Comparison of ENCODE assay signal across 11 cellular contexts in genomic region chr4:77636902-77637301, GRCh38. TPM values are rescaled to one million over a fixed set of nuclear protein-coding genes. Genes with fewer than 3 reads are reported as not detected.
DNase-seq lines count a peak whose midpoint lies in the region; ATAC-seq, FAIRE-seq and TF ChIP-seq lines count a peak whose summit lies in the region.
"Had no signal": no experiment of that assay in that cellular context is flagged by ENCODE, and none has a peak within 500 bp of the region (broad histone marks: within the 10 kb centered on the region; RNA-seq: fewer than 3 reads in every experiment).

No MANE protein-coding gene starts in this region.

- H3K4me3 Mint-ChIP-seq in MCF 10A (ENCODE audit: unreplicated experiment) = no peak overlapping the region
- H3K4me3 Mint-ChIP-seq in natural killer cell = no peak overlapping the region

- BruUV-seq in MCF 10A (replicated peaks; lab: Mats Ljungman, UMichigan) = no TSS peak

- H3K4me1 ChIP-seq in breast epithelium (no peaks in the 10 kb centered on the region), suprapubic skin (no peaks in the 10 kb centered on the region)
- H3K4me1 ChIP-seq: tibial nerve had no signal

- POLR2A ChIA-PET in MCF 10A (lab: Yijun Ruan, JAX) = interaction anchor here (0.7 to 1.6 kb wide), 7 partner anchors 16 to 410 kb away, joined by 3 to 5 read pairs (median 3); no protein-coding TSS in a partner anchor

- H3K4me1 Mint-ChIP-seq in MCF 10A (ENCODE audit: insufficient read depth, unreplicated experiment) = peaks cover 10% of the 10 kb centered on the region
- H3K4me1 Mint-ChIP-seq in natural killer cell = no peaks in the 10 kb centered on the region

- no peaks in the 10 kb centered on the region for H3K27me3 Mint-ChIP-seq in MCF 10A (ENCODE audit: insufficient read depth, unreplicated experiment)
- H3K27me3 Mint-ChIP-seq in natural killer cell (ENCODE audit: low read depth in 2 of 2) = peaks cover 0 to 2% of the 10 kb centered on the region in 2 donors

- H3K27ac Mint-ChIP-seq in MCF 10A (ENCODE audit: low read depth, unreplicated experiment) (peak overlapping the region; percentile 75), natural killer cell (no peak overlapping the region)

- ATAC-seq in natural killer cell = no peak

- no peak for TF ChIP-seq POLR2A in breast epithelium (IDR thresholded peaks at IDR 0.05)
- TF ChIP-seq POLR2A in suprapubic skin (IDR thresholded peaks at IDR 0.05) = no peak
- TF ChIP-seq POLR2A in GM12892 (IDR thresholded peaks at IDR 0.05; ENCODE audit: low read depth, low read length) = no peak

- no peaks in the 10 kb centered on the region for H3K36me3 ChIP-seq in breast epithelium
- H3K36me3 ChIP-seq in suprapubic skin = no peaks in the 10 kb centered on the region
- H3K36me3 ChIP-seq: tibial nerve had no signal

- WGBS in suprapubic skin = 75% methylated on average over 3 of the region's 3 CpGs

- H3K27ac ChIP-seq in breast epithelium (no peak overlapping the region), suprapubic skin (peak overlapping the region; percentile 64)
- H3K27ac ChIP-seq: tibial nerve had no signal

- no peak for TF ChIP-seq EP300 in suprapubic skin (IDR thresholded peaks at IDR 0.05)

- no peaks in the 10 kb centered on the region for H3K27me3 ChIP-seq in breast epithelium
- H3K27me3 ChIP-seq in suprapubic skin = no peaks in the 10 kb centered on the region
- H3K27me3 ChIP-seq: tibial nerve had no signal

- H3K9me3 Mint-ChIP-seq in MCF 10A (ENCODE audit: unreplicated experiment) (peaks cover 12% of the 10 kb centered on the region), natural killer cell (no peaks in the 10 kb centered on the region)

- H3K4me3 ChIP-seq in breast epithelium (no peak overlapping the region), foreskin fibroblast (ENCODE audit: low read depth in 1 of 2, low read length in 2 of 2) (no peak overlapping the region), suprapubic skin (no peak overlapping the region)
- H3K4me3 ChIP-seq: tibial nerve had no signal

- no peak for FAIRE-seq in GM12892 (lab: Jason Lieb, UNC)
- FAIRE-seq: GM18507 had no signal

- DNase-seq in MCF 10A (ENCODE audit: unreplicated experiment) = peak; percentile 97
- no peak for DNase-seq in breast epithelium (ENCODE audit: low spot score in 2 of 2)
- DNase-seq in SHP77 treated with DMSO at 0.1 percent for 48 hours (lab: John Stamatoyannopoulos, UW) = peak; percentile 88
- peak; percentile 63 to 77 for DNase-seq in foreskin fibroblast
- no peak for DNase-seq in suprapubic skin (ENCODE audit: low spot score in 2 of 2)
- DNase-seq in GM12892 (ENCODE audit: insufficient read length) = no peak
- DNase-seq in activated CD4-positive, CD25-positive, alpha-beta regulatory T cell (lab: John Stamatoyannopoulos, UW) = no peak
- DNase-seq in natural killer cell = no peak
- DNase-seq: cerebellar nuclear complex had no signal

- TF ChIP-seq CTCF in MCF 10A (IDR thresholded peaks at IDR 0.05; ENCODE audit: unreplicated experiment) = no peak
- no peak for TF ChIP-seq CTCF in breast epithelium (IDR thresholded peaks at IDR 0.05)
- TF ChIP-seq CTCF in foreskin fibroblast (IDR thresholded peaks at IDR 0.05; ENCODE audit: low read depth, low read length) = no peak
- no peak for TF ChIP-seq CTCF in suprapubic skin (IDR thresholded peaks at IDR 0.05)
- TF ChIP-seq CTCF in natural killer cell (IDR thresholded peaks at IDR 0.05) = no peak

- peaks cover 0 to 11% of the 10 kb centered on the region in 2 donors for H3K9me3 ChIP-seq in breast epithelium
- H3K9me3 ChIP-seq in suprapubic skin = no peaks in the 10 kb centered on the region
- H3K9me3 ChIP-seq: tibial nerve had no signal

- intact Hi-C loops in MCF 10A (cut with micrococcal nuclease) (no loop called here), breast epithelium (cut with DNase I; ENCODE audit: low total_unique reads) (no loop called here), natural killer cell (cut with micrococcal nuclease) (no loop called here)

- H3K36me3 Mint-ChIP-seq in MCF 10A (ENCODE audit: insufficient read depth, unreplicated experiment) = no peaks in the 10 kb centered on the region
- H3K36me3 Mint-ChIP-seq in natural killer cell = no peaks in the 10 kb centered on the region

- CTCF ChIA-PET in MCF 10A (lab: Yijun Ruan, JAX) = interaction anchor here (0.5 to 2.0 kb wide), 5 partner anchors 18 to 871 kb away, joined by 3 to 10 read pairs (median 3); no protein-coding TSS in a partner anchor

RNA-seq across cellular contexts. Expression of gene CXCL13, which starts 31.3 kb away (rescaled TPM):
- total RNA-seq in MCF 10A (2022) (not detected in 2 replicates), breast epithelium (1 to 10 TPM in 2 of 3 donors, not detected in 1; 2.9 to 6.2 TPM), suprapubic skin (1 to 10 TPM in 3 of 4 donors, not detected in 1; 1.2 to 1.9 (median 1.3) TPM), natural killer cell (not detected)
- polyA plus RNA-seq in GM12892 (2012; ENCODE audit: missing spikeins) = 0.66 TPM

Comparison
In these comparisons a context has a peak if more than half of its experiments do, and no peak if none do; other contexts are left out.
1. DNase-seq: peak in MCF 10A (single experiment), SHP77 treated with DMSO at 0.1 percent for 48 hours (single experiment) and foreskin fibroblast (2 of 2); none in breast epithelium (0 of 2), suprapubic skin (0 of 2), GM12892 (single experiment), activated CD4-positive, CD25-positive, alpha-beta regulatory T cell (0 of 4) and natural killer cell (single experiment).